Comparison of ENCODE assay signal across 13 cellular contexts in the genomic region with DNA sequence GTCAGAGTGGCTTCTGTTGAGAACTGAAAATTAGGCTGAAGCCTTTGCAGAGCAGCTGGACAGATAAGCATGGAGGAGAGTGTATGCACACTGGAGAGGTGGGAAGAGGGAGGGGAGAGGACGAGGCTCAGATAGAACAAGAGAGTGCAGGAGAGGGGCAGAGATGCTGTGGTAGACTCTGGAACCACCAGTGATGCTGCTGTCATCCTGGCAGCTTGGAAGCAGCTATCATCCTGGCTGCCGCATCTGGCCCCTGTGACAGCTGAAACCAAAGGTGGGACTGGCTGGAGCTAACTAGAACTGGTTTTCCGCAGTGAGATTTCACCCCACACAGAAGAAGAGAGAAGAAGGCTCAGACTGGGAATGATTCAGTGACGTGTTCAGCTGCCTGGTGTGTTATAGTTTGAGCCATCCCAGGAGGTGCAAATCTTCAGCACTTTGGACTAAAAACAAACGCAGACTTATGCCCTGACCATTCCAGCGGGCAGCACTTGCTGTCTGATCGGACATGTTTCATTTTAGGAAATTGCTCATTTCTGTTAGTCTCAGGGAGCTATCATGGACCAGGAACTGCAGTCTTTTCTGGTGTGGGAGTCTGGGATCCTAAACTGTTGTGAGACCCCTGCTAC. TPM values are rescaled to one million over a fixed set of nuclear protein-coding genes. Genes with fewer than 3 reads are reported as not detected.
DNase-seq lines count a peak whose midpoint lies in the region; ATAC-seq and TF ChIP-seq lines count a peak whose summit lies in the region.
"Had no signal": no experiment of that assay in that cellular context is flagged by ENCODE, and none has a peak within 500 bp of the region (broad histone marks: within the 10 kb centered on the region; RNA-seq: fewer than 3 reads in every experiment).

No MANE protein-coding gene starts in this region.

- H3K36me3 ChIP-seq in BLaER1 treated with 17β-estradiol and CSF1 and Interleukin-3, amounts not matched to agents 10 nM and 100 nM = peaks cover 0 to 36% (median 0%) of the 10 kb centered on the region in 11 experiments; a peak in 10 of 22 replicates
- H3K36me3 ChIP-seq in SU-DHL-6 (ENCODE audit: low read length) (peaks cover 18% of the 10 kb centered on the region), neuronal stem cell (replicated peaks in 1 of 2; ENCODE audit: control insufficient read depth in 2 of 2, insufficient read depth in 2 of 2, low read length in 2 of 2) (no peaks in the 10 kb centered on the region)
- H3K36me3 ChIP-seq: pancreas had no signal

- H4K20me1 ChIP-seq in BLaER1 treated with 17β-estradiol and CSF1 and Interleukin-3, amounts not matched to agents 10 nM and 100 nM = no peaks in the 10 kb centered on the region
- no peaks in the 10 kb centered on the region for H4K20me1 ChIP-seq in SU-DHL-6 (ENCODE audit: low read depth, low read length)

- peaks cover 57 to 88% (median 79%) of the 10 kb centered on the region in 10 experiments for H3K4me1 ChIP-seq in BLaER1 treated with 17β-estradiol and CSF1 and Interleukin-3, amounts not matched to agents 10 nM and 100 nM
- H3K4me1 ChIP-seq in neuronal stem cell (ENCODE audit: control insufficient read depth in 2 of 2, insufficient read depth in 1 of 2, low read depth in 1 of 2, low read length in 2 of 2) = peaks cover 0 to 21% of the 10 kb centered on the region in 2 donors

- H3K27me3 ChIP-seq in BLaER1 treated with 17β-estradiol and CSF1 and Interleukin-3, amounts not matched to agents 10 nM and 100 nM = no peaks in the 10 kb centered on the region
- no peaks in the 10 kb centered on the region for H3K27me3 ChIP-seq in SU-DHL-6 (ENCODE audit: low read length)
- H3K27me3 ChIP-seq in neuronal stem cell (ENCODE audit: control insufficient read depth in 3 of 3, insufficient read depth in 3 of 3, low read depth in 1 of 3, low read length in 3 of 3) = peaks cover 0 to 2% (median 0%) of the 10 kb centered on the region in 3 experiments
- H3K27me3 ChIP-seq: pancreas had no signal

- no peak overlapping the region for H2BK12ac ChIP-seq in neuronal stem cell (ENCODE audit: low read length)

- H4K91ac ChIP-seq in neuronal stem cell (ENCODE audit: low read depth, low read length, poor library complexity) = no peak overlapping the region

- peak overlapping the region; percentile 77 to 97 (median 84) for H3K9ac ChIP-seq in BLaER1 treated with 17β-estradiol and CSF1 and Interleukin-3, amounts not matched to agents 10 nM and 100 nM
- peak overlapping the region; percentile 69 for H3K9ac ChIP-seq in SU-DHL-6 (ENCODE audit: low read length)
- no peak overlapping the region for H3K9ac ChIP-seq in neuronal stem cell (ENCODE audit: low read depth, low read length, poor library complexity)

- DNase-seq in HFF-Myc (ENCODE audit: extremely low read depth, low read depth) (no peak), neuronal stem cell (ENCODE audit: low spot score) (no peak), left colon (no peak), NAMALWA (ENCODE audit: low spot score) (no peak), anterior cingulate cortex (lab: John Stamatoyannopoulos, UW) (no peak), NCI-H510A (lab: John Stamatoyannopoulos, UW) (no peak)
- DNase-seq: activated CD8-positive, alpha-beta T cell treated with anti-CD3 and anti-CD28 coated beads for 36 hours; activated naive CD8-positive, alpha-beta T cell treated with anti-CD3 and anti-CD28 coated beads for 36 hours; COR-L47; kidney; pancreas had no signal

- H3K4me2 ChIP-seq in BLaER1 treated with 17β-estradiol and CSF1 and Interleukin-3, amounts not matched to agents 10 nM and 100 nM = peak overlapping the region; percentile 86 to 97 (median 90)
- peak overlapping the region; percentile 84 for H3K4me2 ChIP-seq in SU-DHL-6 (ENCODE audit: low read depth, low read length, poor library complexity, severe bottlenecking)
- H3K4me2 ChIP-seq in neuronal stem cell (ENCODE audit: insufficient read depth, low read length, poor library complexity, severe bottlenecking) = no peak overlapping the region

- peaks cover 72% of the 10 kb centered on the region for H3F3A ChIP-seq in SU-DHL-6 (ENCODE audit: insufficient read depth)

- peak overlapping the region; percentile 93 to 100 (median 96) for H3K27ac ChIP-seq in BLaER1 treated with 17β-estradiol and CSF1 and Interleukin-3, amounts not matched to agents 10 nM and 100 nM
- H3K27ac ChIP-seq in SU-DHL-6 (ENCODE audit: low read depth, low read length) (peak overlapping the region; percentile 96), neuronal stem cell (replicated peaks; ENCODE audit: low read length) (no peak overlapping the region)
- H3K27ac ChIP-seq: pancreas had no signal

- no peak for ATAC-seq in left colon
- ATAC-seq: activated CD8-positive, alpha-beta T cell treated with anti-CD3 and anti-CD28 coated beads for 36 hours had no signal

- TF ChIP-seq CTCF in HFF-Myc (IDR thresholded peaks at IDR 0.05; ENCODE audit: low read depth, low read length, missing control alignments) (no peak), SU-DHL-6 (IDR thresholded peaks at IDR 0.05; ENCODE audit: insufficient read depth, low read length, poor library complexity, severe bottlenecking) (no peak)

- no peak overlapping the region for H2AFZ ChIP-seq in SU-DHL-6 (ENCODE audit: low read depth, low read length, severe bottlenecking)
- no peak overlapping the region for H2AFZ ChIP-seq in neuronal stem cell (ENCODE audit: low read length)

- H3K79me1 ChIP-seq in neuronal stem cell (ENCODE audit: low read depth, low read length) = no peaks in the 10 kb centered on the region

- intact Hi-C loops in left colon (cut with DNase I, micrococcal nuclease) = no loop called here

- H2BK120ac ChIP-seq in neuronal stem cell (ENCODE audit: low read depth, low read length) = no peak overlapping the region

- H2AK5ac ChIP-seq in neuronal stem cell (ENCODE audit: low read depth, low read length) = no peak overlapping the region

- H3K9me3 ChIP-seq in BLaER1 treated with 17β-estradiol and CSF1 and Interleukin-3, amounts not matched to agents 10 nM and 100 nM (replicated peaks in 1 of 11) = peaks cover 0 to 22% (median 13%) of the 10 kb centered on the region in 11 experiments; a peak in 18 of 22 replicates
- H3K9me3 ChIP-seq in SU-DHL-6 (ENCODE audit: insufficient read depth, low read length) (no peaks in the 10 kb centered on the region), neuronal stem cell (replicated peaks in 1 of 2; ENCODE audit: control insufficient read depth in 2 of 2, insufficient read depth in 1 of 2, low read depth in 1 of 2, low read length in 2 of 2) (peaks cover 0 to 2% of the 10 kb centered on the region in 2 donors)
- H3K9me3 ChIP-seq: pancreas had no signal

- H2BK5ac ChIP-seq in neuronal stem cell (ENCODE audit: low read length) = no peak overlapping the region

- no CpG with 5 or more reads among the region's 7 CpGs for WGBS in neuronal stem cell (ENCODE audit: extremely low coverage in 2 of 2, insufficient read length in 2 of 2, insufficient replicate concordance in 1 of 2), 2 donors

- no peak overlapping the region for H3K4ac ChIP-seq in neuronal stem cell (ENCODE audit: low read length)

- H3K9me2 ChIP-seq in SU-DHL-6 (replicated peaks; ENCODE audit: insufficient read depth, low read length) = no peaks in the 10 kb centered on the region

- peak overlapping the region; percentile 21 for H3K18ac ChIP-seq in neuronal stem cell (ENCODE audit: low read length)

- H3K4me3 ChIP-seq in BLaER1 treated with 17β-estradiol and CSF1 and Interleukin-3, amounts not matched to agents 10 nM and 100 nM = peak overlapping the region in 4 of 10 experiments; percentile 7 to 36 (median 22); a peak in 4 of 20 replicates
- peak overlapping the region; percentile 12; the same call in 1 of the 2 replicates for H3K4me3 ChIP-seq in HFF-Myc (replicated peaks; ENCODE audit: low read depth, low read length)
- peak overlapping the region; percentile 30 for H3K4me3 ChIP-seq in SU-DHL-6 (ENCODE audit: insufficient read depth, low read length, poor library complexity, severe bottlenecking)
- H3K4me3 ChIP-seq in neuronal stem cell (ENCODE audit: low read length in 2 of 2) = no peak overlapping the region
- H3K4me3 ChIP-seq: pancreas had no signal

- H4K8ac ChIP-seq in neuronal stem cell (ENCODE audit: low read depth, low read length) = no peak overlapping the region

- no peak overlapping the region for H2BK15ac ChIP-seq in neuronal stem cell (ENCODE audit: low read length)

- H3K14ac ChIP-seq in neuronal stem cell (ENCODE audit: low read length) = no peak overlapping the region

- peaks cover 87% of the 10 kb centered on the region for H3K79me2 ChIP-seq in SU-DHL-6 (ENCODE audit: insufficient read depth, low read length)

- H3K23ac ChIP-seq in neuronal stem cell (ENCODE audit: low read depth, low read length, poor library complexity) = no peak overlapping the region

RNA-seq across cellular contexts. Expression of a gene that starts 38.4 kb away (rescaled TPM):
- 3.0 TPM for polyA plus RNA-seq in neuronal stem cell (2013, experiment 1 of 2)
- polyA plus RNA-seq in neuronal stem cell (2013, experiment 2 of 2) = 3.2 TPM
- 10 to 100 TPM; 10.2 to 13.4 TPM for total RNA-seq in left colon

Comparison
In these comparisons a context has a peak if more than half of its experiments do, and no peak if none do; other contexts are left out.
1. H3K4me3 ChIP-seq: peak in HFF-Myc (single experiment) and SU-DHL-6 (single experiment); none in neuronal stem cell (0 of 2).